ENCODE assay signal across 15 cellular contexts in the genomic region with DNA sequence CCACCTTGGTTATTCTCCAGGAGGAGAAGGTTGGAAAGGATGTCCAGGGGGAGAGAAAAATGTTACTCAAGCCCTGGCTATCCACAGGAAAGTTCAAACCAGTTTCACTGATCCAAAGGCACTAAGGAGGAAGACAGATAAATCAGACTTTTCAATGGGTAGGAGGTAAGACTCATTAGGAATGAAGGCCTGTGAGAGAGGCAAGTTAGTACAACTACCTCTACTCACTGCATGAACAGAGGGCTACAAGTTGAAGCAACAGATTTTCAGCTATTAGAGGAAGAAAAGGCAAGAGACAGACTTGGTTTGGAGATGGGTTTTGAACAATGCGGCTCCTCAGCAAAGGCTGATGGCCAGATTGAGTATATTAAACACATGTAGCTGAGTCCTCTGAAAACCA. TPM values are rescaled to one million over a fixed set of nuclear protein-coding genes. Genes with fewer than 3 reads are reported as not detected.
A peak's percentile ranks its signal among the peaks of the same experiment; 100 is the strongest.
DNase-seq lines count a peak whose midpoint lies in the region; ATAC-seq and TF ChIP-seq lines count a peak whose summit lies in the region.
"Had no signal": no experiment of that assay in that cellular context is flagged by ENCODE, and none has a peak within 500 bp of the region (broad histone marks: within the 10 kb centered on the region; RNA-seq: fewer than 3 reads in every experiment).

No MANE protein-coding gene starts in this region.

- no peaks in the 10 kb centered on the region; the same call in 1 of the 2 replicates for H3K27me3 Mint-ChIP-seq in HFFc6 (ENCODE audit: insufficient read depth)
- H3K27me3 Mint-ChIP-seq in central memory CD8-positive, alpha-beta T cell: no peaks in the 10 kb centered on the region
- H3K27me3 Mint-ChIP-seq in immature natural killer cell (ENCODE audit: low read depth in 3 of 3): peaks cover 1 to 4% (median 2%) of the 10 kb centered on the region in 3 donors
- H3K27me3 Mint-ChIP-seq in stimulated activated naive B cell treated with anti-CD40 and anti-IgM and Interleukin-4, amounts not matched to agents 10 μg/mL and 1 μg/mL and 100 μg/mL, for 72 hours: no peaks in the 10 kb centered on the region
- H3K27me3 Mint-ChIP-seq: CD8-positive, alpha-beta memory T cell had no signal

- H3K36me3 Mint-ChIP-seq in HFFc6 (ENCODE audit: low read depth) (peaks cover 68% of the 10 kb centered on the region), immature natural killer cell (peaks cover 9 to 46% (median 20%) of the 10 kb centered on the region in 3 donors)
- H3K36me3 Mint-ChIP-seq in central memory CD8-positive, alpha-beta T cell (ENCODE audit: insufficient read depth): peaks cover 22% of the 10 kb centered on the region
- peaks cover 6 to 13% of the 10 kb centered on the region in 2 donors for H3K36me3 Mint-ChIP-seq in stimulated activated naive B cell treated with anti-CD40 and anti-IgM and Interleukin-4, amounts not matched to agents 10 μg/mL and 1 μg/mL and 100 μg/mL, for 72 hours

- no peak for DNase-seq in HFFc6
- no peak for DNase-seq in central memory CD8-positive, alpha-beta T cell (ENCODE audit: low spot score in 2 of 2)
- no peak for DNase-seq in immature natural killer cell
- DNase-seq in stimulated activated naive B cell treated with anti-CD40 and anti-IgM and Interleukin-4, amounts not matched to agents 10 μg/mL and 1 μg/mL and 100 μg/mL, for 72 hours: no peak
- DNase-seq in SIG-M5 treated with dmso at 0.1 percent for 504 hours (lab: John Stamatoyannopoulos, UW; ENCODE audit: unreplicated experiment): no peak
- DNase-seq in H4 (ENCODE audit: low spot score): no peak
- DNase-seq: BE2C; Caco-2; CD8-positive, alpha-beta memory T cell; DND-41; H7 had no signal

- TF ChIP-seq CTCF in HFFc6 (IDR thresholded peaks at IDR 0.05): no peak

- H3K27ac Mint-ChIP-seq in HFFc6 (peak overlapping the region; percentile 60), immature natural killer cell (peak overlapping the region in 4 of 6 donors; percentile 8 to 70 (median 62))
- H3K27ac Mint-ChIP-seq in central memory CD8-positive, alpha-beta T cell (ENCODE audit: low read depth): peak overlapping the region; percentile 32
- H3K27ac Mint-ChIP-seq in stimulated activated naive B cell treated with anti-CD40 and anti-IgM and Interleukin-4, amounts not matched to agents 10 μg/mL and 1 μg/mL and 100 μg/mL, for 72 hours: peak overlapping the region; percentile 26
- H3K27ac Mint-ChIP-seq: CD14-positive monocyte had no signal

- H3K4me3 Mint-ChIP-seq in HFFc6: no peak overlapping the region
- H3K4me3 Mint-ChIP-seq in central memory CD8-positive, alpha-beta T cell: no peak overlapping the region
- no peak overlapping the region for H3K4me3 Mint-ChIP-seq in immature natural killer cell
- no peak overlapping the region for H3K4me3 Mint-ChIP-seq in stimulated activated naive B cell treated with anti-CD40 and anti-IgM and Interleukin-4, amounts not matched to agents 10 μg/mL and 1 μg/mL and 100 μg/mL, for 72 hours
- H3K4me3 Mint-ChIP-seq: CD14-positive monocyte; CD8-positive, alpha-beta memory T cell had no signal

- peaks cover 8% of the 10 kb centered on the region for H3K9me3 Mint-ChIP-seq in HFFc6
- no peaks in the 10 kb centered on the region for H3K9me3 Mint-ChIP-seq in central memory CD8-positive, alpha-beta T cell
- no peaks in the 10 kb centered on the region for H3K9me3 Mint-ChIP-seq in immature natural killer cell
- peaks cover 0 to 2% of the 10 kb centered on the region in 2 donors for H3K9me3 Mint-ChIP-seq in stimulated activated naive B cell treated with anti-CD40 and anti-IgM and Interleukin-4, amounts not matched to agents 10 μg/mL and 1 μg/mL and 100 μg/mL, for 72 hours
- H3K9me3 Mint-ChIP-seq: CD14-positive monocyte; CD8-positive, alpha-beta memory T cell had no signal

- ATAC-seq in central memory CD8-positive, alpha-beta T cell (replicated peaks; ENCODE audit: extremely low read depth, poor library complexity, severe bottlenecking): no peak
- ATAC-seq in stimulated activated naive B cell treated with anti-CD40 and anti-IgM and Interleukin-4, amounts not matched to agents 10 μg/mL and 1 μg/mL and 100 μg/mL, for 72 hours (replicated peaks): no peak
- ATAC-seq in HG03039 (IDR thresholded peaks at IDR 0.05; ENCODE audit: unreplicated experiment): no peak
- ATAC-seq: K562 had no signal

- H3K4me1 Mint-ChIP-seq in HFFc6 (ENCODE audit: low read depth) (peaks cover 91% of the 10 kb centered on the region), immature natural killer cell (peaks cover 9 to 21% of the 10 kb centered on the region in 2 donors)
- peaks cover 5% of the 10 kb centered on the region for H3K4me1 Mint-ChIP-seq in central memory CD8-positive, alpha-beta T cell
- H3K4me1 Mint-ChIP-seq in stimulated activated naive B cell treated with anti-CD40 and anti-IgM and Interleukin-4, amounts not matched to agents 10 μg/mL and 1 μg/mL and 100 μg/mL, for 72 hours: peaks cover 8 to 9% of the 10 kb centered on the region in 2 donors
- H3K4me1 Mint-ChIP-seq: CD14-positive monocyte; CD8-positive, alpha-beta memory T cell had no signal

RNA-seq across cellular contexts. Expression of gene CD160, which starts 16.9 kb away (rescaled TPM):
- not detected for total RNA-seq in HFFc6 (2021; fragmentation: NEBNext Ultra II Directional; extraction: Animal tissue kit (Norgen Biotek cat#: 25700))
- polyA plus RNA-seq in immature natural killer cell: 100 to 1,000 TPM; 382 to 493 (median 435) TPM
- total RNA-seq in H4 (2014; rRNA removed; shearing (Covaris generic)): not detected in 2 replicates
- total RNA-seq: GM23248, K562 had no signal

RNA-seq across cellular contexts. Expression of gene PDZK1, which starts 29.0 kb away (rescaled TPM):
- 1 to 10 TPM in 2 of 6 experiments, under 1 TPM in 4; 0.50 to 1.5 (median 0.88) TPM for total RNA-seq in HFFc6 (2021; fragmentation: NEBNext Ultra II Directional; extraction: Animal tissue kit (Norgen Biotek cat#: 25700))
- 1 to 10 TPM in 2 of 3 donors, not detected in 1; 1.5 to 2.5 TPM for polyA plus RNA-seq in immature natural killer cell
- not detected in 2 replicates for total RNA-seq in H4 (2014; rRNA removed; shearing (Covaris generic))
- total RNA-seq: CD8-positive, alpha-beta memory T cell had no signal
- polyA plus RNA-seq: CD14-positive monocyte had no signal
